ENCODE assay signal across 32 cellular contexts in the genomic region with DNA sequence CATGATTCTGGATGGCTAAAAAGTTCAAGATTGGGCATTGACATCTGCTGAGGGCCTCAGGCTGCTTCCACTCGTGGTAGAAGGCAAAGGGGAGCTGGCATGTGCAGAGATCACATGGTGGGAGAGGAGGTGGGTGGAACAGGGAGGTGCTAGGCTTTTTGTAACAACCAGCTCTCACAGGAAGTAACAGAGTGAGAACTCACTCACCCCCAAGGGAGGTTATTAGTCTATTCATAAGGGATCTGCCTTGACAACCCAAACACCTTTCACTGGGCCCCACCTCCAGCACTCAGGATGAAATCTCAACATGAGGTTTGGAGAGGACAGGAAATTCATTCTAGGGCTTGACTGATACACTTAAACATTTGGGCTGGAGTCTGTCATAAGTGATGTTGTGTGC.
"Had no signal": no experiment of that assay in that cellular context is flagged by ENCODE, and none has a peak within 500 bp of the region (broad histone marks: within the 10 kb centered on the region; RNA-seq: fewer than 3 reads in every experiment).

No MANE protein-coding gene starts in this region.

- DNase-seq: activated CD4-positive, alpha-beta memory T cell treated with anti-CD3 and anti-CD28 coated beads for 36 hours; activated CD4-positive, alpha-beta T cell treated with anti-CD3 and anti-CD28 coated beads for 4 hours; activated CD4-positive, alpha-beta T cell treated with anti-CD3 and anti-CD28 coated beads, Interleukin-2, amount 50 U/mL, for 1 hour; activated CD4-positive, CD25-positive, alpha-beta regulatory T cell treated with anti-CD3 and anti-CD28 coated beads, Interleukin-2, amount 50 U/mL, for 72 hours; activated CD8-positive, alpha-beta memory T cell treated with anti-CD3 and anti-CD28 coated beads, Interleukin-2, amount 50 U/mL, for 4 hours; activated gamma-delta T cell treated with Interleukin-2 at 50 U/mL for 16 hours; activated naive CD4-positive, alpha-beta T cell treated with anti-CD3 and anti-CD28 coated beads for 36 hours; activated T-cell treated with anti-CD3 and anti-CD28 coated beads for 4 hours; activated T-cell treated with anti-CD3 and anti-CD28 coated beads, Interleukin-2, amount 50 U/mL, for 4 hours; adrenal gland; body of pancreas; cerebellar nuclear complex; NCI-H1105; NCI-H1417 treated with DMSO at 0.1 percent for 48 hours; NCI-H187 treated with DMSO at 0.1 percent for 48 hours; NCI-H2081; NCI-H345; NCI-H524 treated with DMSO at 0.1 percent for 48 hours; NCI-H748 treated with DMSO at 0.1 percent for 48 hours; NK-92 treated with Interleukin-12 subunit alpha and Interleukin-12 subunit beta, amount 100 ng/mL, for 24 hours; PC-3; Peyer's patch; RPMI8226; SHP77 treated with DMSO at 0.1 percent for 48 hours; SK-N-SH had no signal

- H3K4me3 Mint-ChIP-seq: activated CD4-positive, alpha-beta memory T cell treated with anti-CD3 and anti-CD28 coated beads for 36 hours; activated naive CD4-positive, alpha-beta T cell treated with anti-CD3 and anti-CD28 coated beads for 36 hours; activated T-cell treated with anti-CD3 and anti-CD28 coated beads, Interleukin-2, amount 50 U/mL, for 4 hours; activated T-helper 1 cell treated with anti-CD3 and anti-CD28 coated beads, Interleukin-12 subunit alpha, Interleukin-12 subunit beta, Interleukin-2, Interleukin-4 antibody, amounts not matched to agents 30 ng/mL and 10 ng/mL and 1 ng/mL, durations not matched to agents 14 hours and 24 hours and 36 hours; T-helper 1 cell treated with Interleukin-12 subunit alpha and Interleukin-12 subunit beta and Interleukin-4 antibody, amounts not matched to agents 30 μg/mL and 1 μg/mL, for 36 hours; T-helper 2 cell treated with Interferon-gamma antibody and Interleukin-4, amounts not matched to agents 5 μg/mL and 100 μg/mL, for 36 hours; WTC11 had no signal

- H3K4me3 ChIP-seq: adrenal gland, body of pancreas, breast epithelium, Peyer's patch, SJSA1 had no signal

- H3K36me3 Mint-ChIP-seq: activated CD4-positive, alpha-beta memory T cell treated with anti-CD3 and anti-CD28 coated beads for 36 hours; activated naive CD4-positive, alpha-beta T cell treated with anti-CD3 and anti-CD28 coated beads, Interleukin-2, amount 50 U/mL, for 72 hours had no signal

- H3K27ac Mint-ChIP-seq: activated CD4-positive, alpha-beta memory T cell treated with anti-CD3 and anti-CD28 coated beads for 36 hours; activated naive CD4-positive, alpha-beta T cell treated with anti-CD3 and anti-CD28 coated beads for 36 hours; activated naive CD4-positive, alpha-beta T cell treated with anti-CD3 and anti-CD28 coated beads, Interleukin-2, amount 50 U/mL, for 72 hours; activated T-helper 1 cell treated with anti-CD3 and anti-CD28 coated beads, Interleukin-12 subunit alpha, Interleukin-12 subunit beta, Interleukin-2, Interleukin-4 antibody, amounts not matched to agents 30 ng/mL and 10 ng/mL and 1 ng/mL, durations not matched to agents 14 hours and 24 hours and 36 hours; T-helper 1 cell treated with Interleukin-12 subunit alpha and Interleukin-12 subunit beta and Interleukin-4 antibody, amounts not matched to agents 30 μg/mL and 1 μg/mL, for 36 hours; T-helper 2 cell treated with Interferon-gamma antibody and Interleukin-4, amounts not matched to agents 5 μg/mL and 100 μg/mL, for 36 hours; WTC11 had no signal

- ATAC-seq: activated naive CD4-positive, alpha-beta T cell treated with anti-CD3 and anti-CD28 coated beads, Interleukin-2, amount 50 U/mL, for 72 hours; activated T-cell treated with anti-CD3 and anti-CD28 coated beads, Interleukin-2, amount 50 U/mL, for 4 hours; body of pancreas; PC-3; WTC11 had no signal
